Comparison of ENCODE assay signal across 6 cellular contexts in the genomic region with DNA sequence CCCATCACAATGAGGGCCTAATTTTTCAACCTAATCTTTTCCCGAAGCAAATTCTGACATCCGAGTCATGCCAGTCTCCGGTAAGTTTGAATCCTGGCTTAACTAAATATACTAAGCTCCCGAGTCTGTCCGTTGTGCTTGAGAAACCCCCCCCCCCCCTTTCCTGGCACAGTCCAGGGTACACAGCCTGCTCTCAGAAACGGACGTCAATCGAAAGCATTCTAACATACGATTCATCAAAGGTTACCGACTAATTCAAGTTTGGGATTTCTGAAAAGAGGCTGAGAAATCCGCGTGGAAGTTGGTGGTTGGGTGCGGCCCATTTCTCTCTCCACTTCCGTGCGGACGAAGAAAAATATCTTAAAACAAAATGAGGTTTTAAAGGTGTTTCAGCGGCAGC. TPM values are rescaled to one million over a fixed set of nuclear protein-coding genes. Genes with fewer than 3 reads are reported as not detected.
A peak's percentile ranks its signal among the peaks of the same experiment; 100 is the strongest.
DNase-seq lines count a peak whose midpoint lies in the region; ATAC-seq lines count a peak whose summit lies in the region.

No MANE protein-coding gene starts in this region.

- H3K4me1 Mint-ChIP-seq in CD4-positive, CD25-positive, alpha-beta regulatory T cell: peaks cover 11 to 32% (median 16%) of the 10 kb centered on the region in 4 donors
- peaks cover 28% of the 10 kb centered on the region for H3K4me1 Mint-ChIP-seq in T-helper 17 cell

- peaks cover 0 to 2% (median 0%) of the 10 kb centered on the region in 7 donors for H3K9me3 Mint-ChIP-seq in CD4-positive, CD25-positive, alpha-beta regulatory T cell

- ATAC-seq in CD4-positive, CD25-positive, alpha-beta regulatory T cell (ENCODE audit: low read depth in 2 of 2): no peak
- ATAC-seq in T-helper 17 cell: no peak
- peak; percentile 38 for ATAC-seq in left lobe of liver
- no peak for ATAC-seq in HG03571 (IDR thresholded peaks at IDR 0.05; ENCODE audit: unreplicated experiment)

- no peaks in the 10 kb centered on the region for H3K9me3 ChIP-seq in CD4-positive, CD25-positive, alpha-beta regulatory T cell (ENCODE audit: control insufficient read depth in 2 of 2, low read length in 2 of 2)
- H3K9me3 ChIP-seq in T-helper 17 cell (ENCODE audit: control insufficient read depth, low read length, poor library complexity, severe bottlenecking): no peaks in the 10 kb centered on the region

- H3K4me3 ChIP-seq in CD4-positive, CD25-positive, alpha-beta regulatory T cell (ENCODE audit: low read depth, low read length): peak overlapping the region; percentile 94

- H3K27ac ChIP-seq in CD4-positive, CD25-positive, alpha-beta regulatory T cell (ENCODE audit: insufficient read depth, low read length, poor library complexity, severe bottlenecking): peak overlapping the region; percentile 62

- peaks cover 12% of the 10 kb centered on the region for H3K27me3 Mint-ChIP-seq in CD4-positive, CD25-positive, alpha-beta regulatory T cell
- H3K27me3 Mint-ChIP-seq in T-helper 17 cell: peaks cover 10% of the 10 kb centered on the region

- H3K27ac Mint-ChIP-seq in CD4-positive, CD25-positive, alpha-beta regulatory T cell: peak overlapping the region; percentile 83 to 95 (median 94)
- H3K27ac Mint-ChIP-seq in T-helper 17 cell: peak overlapping the region; percentile 95

- H3K4me1 ChIP-seq in CD4-positive, CD25-positive, alpha-beta regulatory T cell (ENCODE audit: control insufficient read depth, insufficient read depth, low read length, poor library complexity, severe bottlenecking): peaks cover 37% of the 10 kb centered on the region

- peak overlapping the region; percentile 97 to 100 (median 98) for H3K4me3 Mint-ChIP-seq in CD4-positive, CD25-positive, alpha-beta regulatory T cell
- peak overlapping the region; percentile 95 for H3K4me3 Mint-ChIP-seq in T-helper 17 cell

- peak in 1 of 3 donors; percentile 31 for DNase-seq in CD4-positive, CD25-positive, alpha-beta regulatory T cell
- DNase-seq in T-helper 17 cell: no peak
- no peak for DNase-seq in left lobe of liver (ENCODE audit: low spot score)
- DNase-seq in NCI-H187 (lab: John Stamatoyannopoulos, UW): no peak
- no peak for DNase-seq in NCI-H1048 (lab: John Stamatoyannopoulos, UW)

- no peaks in the 10 kb centered on the region for H3K36me3 ChIP-seq in CD4-positive, CD25-positive, alpha-beta regulatory T cell (ENCODE audit: control insufficient read depth, insufficient read depth, low read length)

- peaks cover 12% of the 10 kb centered on the region for H3K36me3 Mint-ChIP-seq in CD4-positive, CD25-positive, alpha-beta regulatory T cell
- no peaks in the 10 kb centered on the region for H3K36me3 Mint-ChIP-seq in T-helper 17 cell (ENCODE audit: low read depth)

- H3K27me3 ChIP-seq in CD4-positive, CD25-positive, alpha-beta regulatory T cell (ENCODE audit: control insufficient read depth, insufficient read depth, low read length): no peaks in the 10 kb centered on the region

RNA-seq across cellular contexts. Expression of a gene that starts 0.6 kb away (rescaled TPM):
- 44.3 TPM for total RNA-seq in CD4-positive, CD25-positive, alpha-beta regulatory T cell
- 10 to 100 TPM; 58.0 to 81.5 (median 69.0) TPM for polyA plus RNA-seq in CD4-positive, CD25-positive, alpha-beta regulatory T cell
- 10 to 100 TPM; 42.5 to 44.0 TPM for total RNA-seq in T-helper 17 cell
- 10.8 TPM for total RNA-seq in left lobe of liver

RNA-seq across cellular contexts. Expression of a gene that starts 17.2 kb away (rescaled TPM):
- total RNA-seq in CD4-positive, CD25-positive, alpha-beta regulatory T cell: not detected
- not detected for polyA plus RNA-seq in CD4-positive, CD25-positive, alpha-beta regulatory T cell
- total RNA-seq in T-helper 17 cell: not detected
- total RNA-seq in left lobe of liver: 0.10 TPM

RNA-seq across cellular contexts. Expression of a gene that starts 33.2 kb away (rescaled TPM):
- not detected for total RNA-seq in CD4-positive, CD25-positive, alpha-beta regulatory T cell
- polyA plus RNA-seq in CD4-positive, CD25-positive, alpha-beta regulatory T cell: not detected
- total RNA-seq in T-helper 17 cell: not detected
- 0.15 TPM for total RNA-seq in left lobe of liver

RNA-seq across cellular contexts. Expression of a gene that starts 45.7 kb away (rescaled TPM):
- not detected for total RNA-seq in CD4-positive, CD25-positive, alpha-beta regulatory T cell
- not detected for polyA plus RNA-seq in CD4-positive, CD25-positive, alpha-beta regulatory T cell
- total RNA-seq in T-helper 17 cell (not detected), left lobe of liver (not detected)

RNA-seq across cellular contexts. Expression of a gene that starts 49.3 kb away (rescaled TPM):
- 60.5 TPM for total RNA-seq in CD4-positive, CD25-positive, alpha-beta regulatory T cell
- polyA plus RNA-seq in CD4-positive, CD25-positive, alpha-beta regulatory T cell: 100 to 1,000 TPM; 108 to 135 (median 124) TPM
- 10 to 100 TPM; 50.0 to 65.2 TPM for total RNA-seq in T-helper 17 cell
- 33.2 TPM for total RNA-seq in left lobe of liver
